Comparison of ENCODE assay signal across 13 cellular contexts in genomic region chr4:124044867-124045266, GRCh38.
"Had no signal": no experiment of that assay in that cellular context is flagged by ENCODE, and none has a peak within 500 bp of the region (broad histone marks: within the 10 kb centered on the region; RNA-seq: fewer than 3 reads in every experiment).

No MANE protein-coding gene starts in this region.

- ATAC-seq: lower lobe of right lung; stimulated activated effector memory CD8-positive, alpha-beta T cell treated with anti-CD3 and anti-CD28 coated beads, Interleukin-12 subunit alpha, Interleukin-12 subunit beta, amount 100 ng/mL, for 72 hours; T-cell had no signal

- H2AFZ ChIP-seq: hepatocyte had no signal

- H3K27ac ChIP-seq: cardiac muscle cell, hepatocyte, lower lobe of right lung, tibial artery, VCaP had no signal

- H3K4me2 ChIP-seq: hepatocyte had no signal

- H3K9me3 ChIP-seq: lower lobe of right lung, tibial artery had no signal

- DNase-seq: activated CD4-positive, alpha-beta T cell treated with anti-CD3 and anti-CD28 coated beads for 4 hours; activated CD8-positive, alpha-beta memory T cell treated with anti-CD3 and anti-CD28 coated beads for 24 hours; activated naive CD4-positive, alpha-beta T cell treated with Interleukin-2 at 50 U/mL for 16 hours; lower lobe of right lung; naive B cell; nucleus accumbens; T-cell; T1000; tibial artery had no signal

- H3K4me1 ChIP-seq: lower lobe of right lung, tibial artery had no signal

- H3K79me2 ChIP-seq: hepatocyte had no signal

- H3K27me3 ChIP-seq: cardiac muscle cell, hepatocyte, tibial artery had no signal

- H3K36me3 ChIP-seq: cardiac muscle cell, lower lobe of right lung, tibial artery had no signal

- H3K4me3 ChIP-seq: cardiac muscle cell, hepatocyte, lower lobe of right lung, tibial artery had no signal
